ENCODE assay signal across 8 cellular contexts in genomic region chr6:14144678-14145113, GRCh38. TPM values are rescaled to one million over a fixed set of nuclear protein-coding genes. Genes with fewer than 3 reads are reported as not detected.
DNase-seq lines count a peak whose midpoint lies in the region; ATAC-seq, FAIRE-seq and TF ChIP-seq lines count a peak whose summit lies in the region.

No MANE protein-coding gene starts in this region.

- 33 to 41% methylated on average over 8 of the region's 8 CpGs for WGBS in pancreas, 2 donors
- 35 to 37% methylated on average over 5 to 8 of the region's 8 CpGs for WGBS in upper lobe of left lung, 2 donors

- H3K4me1 ChIP-seq in pancreas (no peaks in the 10 kb centered on the region), upper lobe of left lung (peaks cover 0 to 24% (median 10%) of the 10 kb centered on the region in 4 donors)

- no peak for TF ChIP-seq POLR2A in upper lobe of left lung (IDR thresholded peaks at IDR 0.05)

- DNase-seq in Caki2 (ENCODE audit: low read depth) (peak; percentile 37), LoVo (ENCODE audit: low spot score) (peak; percentile 56), SHP77 (lab: John Stamatoyannopoulos, UW) (peak; percentile 46 to 55), foreskin melanocyte (peak; percentile 64), pancreas (peak; percentile 31 to 82 (median 70)), upper lobe of left lung (peak; percentile 69 to 72)
- DNase-seq in activated T-helper 9 cell treated with anti-CD3 and anti-CD28 coated beads, Interleukin-2, amount 50 U/mL, for 16 hours (ENCODE audit: low read depth): peak; percentile 60

- TF ChIP-seq CTCF in pancreas (IDR thresholded peaks at IDR 0.05) (peak; percentile 89 to 93 (median 89)), upper lobe of left lung (IDR thresholded peaks at IDR 0.05) (peak; percentile 87 to 97 (median 92))

- no peaks in the 10 kb centered on the region for H3K36me3 ChIP-seq in pancreas
- no peaks in the 10 kb centered on the region for H3K36me3 ChIP-seq in upper lobe of left lung

- no peak for FAIRE-seq in pancreas (lab: Jason Lieb, UNC)

- ATAC-seq in GM21447 (IDR thresholded peaks at IDR 0.05; ENCODE audit: unreplicated experiment) (peak; percentile 87), pancreas (peak; percentile 66 to 96 (median 88)), upper lobe of left lung (ENCODE audit: low FRiP score in 2 of 2) (peak; percentile 84)

- no peak overlapping the region for H3K4me3 ChIP-seq in pancreas
- no peak overlapping the region for H3K4me3 ChIP-seq in upper lobe of left lung

- in situ Hi-C loops in Caki2 (cut with HindIII; ENCODE audit: low pct_unique_long_range_greater_than_20kb, low sequenced_read_pairs): no loop called here

- H3K27ac ChIP-seq in pancreas (no peak overlapping the region), upper lobe of left lung (no peak overlapping the region)

- TF ChIP-seq EP300 in upper lobe of left lung (IDR thresholded peaks at IDR 0.05): no peak

- no peaks in the 10 kb centered on the region for H3K9me3 ChIP-seq in pancreas
- no peaks in the 10 kb centered on the region for H3K9me3 ChIP-seq in upper lobe of left lung

- no peaks in the 10 kb centered on the region for H3K27me3 ChIP-seq in pancreas
- H3K27me3 ChIP-seq in upper lobe of left lung: no peaks in the 10 kb centered on the region

- intact Hi-C loops in pancreas (cut with DNase I): loop anchor here in 1 of 3 donors (5.0 kb wide), 1 partner anchor 237 kb away; no protein-coding TSS in a partner anchor

RNA-seq across cellular contexts. Expression of gene CD83, which starts 27.1 kb away (rescaled TPM):
- total RNA-seq in Caki2 (2014; rRNA removed; shearing (Covaris generic); ENCODE audit: low replicate concordance): 10.5 and 16.7 TPM in 2 replicates
- 1 to 10 TPM in 4 of 6 donors, under 1 TPM in 2; 0.83 to 5.1 (median 1.3) TPM for total RNA-seq in pancreas
- 1 to 10 TPM in 1 of 2 donors, under 1 TPM in 1; 0.72 to 2.5 TPM for polyA plus RNA-seq in pancreas
- total RNA-seq in upper lobe of left lung: 10 to 100 TPM; 13.6 to 40.6 (median 21.5) TPM
